ENCODE assay signal across 1 cellular context in genomic region chr3:33114622-33115023, GRCh38.
TF ChIP-seq lines count a peak whose summit lies in the region.

No MANE protein-coding gene starts in this region.

TF ChIP-seq in K562, 482 proteins besides CTCF, POLR2A, EP300 and RAD21 (continued from another document and continues in another):
- TF ChIP-seq ZBTB43 (CRISPR knock-in tag; IDR thresholded peaks at IDR 0.05) (no peak), NRF1 (conservative IDR thresholded peaks at IDR 0.05 in 1 of 2, IDR thresholded peaks at IDR 0.05 in 1 of 2) (no peak; a peak in 2 of 4 replicates), NR0B1 (IDR thresholded peaks at IDR 0.05; ENCODE audit: partially characterized antibody) (no peak), ZNF589 (CRISPR knock-in tag; IDR thresholded peaks at IDR 0.05; ENCODE audit: low read depth) (0 out of 2 replicates have a peak, but pooled peaks have one; percentile 38), ZNF143 (CRISPR knock-in tag; IDR thresholded peaks at IDR 0.05) (no peak), NFATC3 (IDR thresholded peaks at IDR 0.05) (no peak), CC2D1A (IDR thresholded peaks at IDR 0.05) (no peak), FOSL1 (tag; conservative IDR thresholded peaks at IDR 0.05) (no peak), ARID3A (IDR thresholded peaks at IDR 0.05; ENCODE audit: borderline replicate concordance, low read depth, low read length) (no peak), NR3C1 (CRISPR knock-in tag; IDR thresholded peaks at IDR 0.05) (no peak), ZNF586 (CRISPR knock-in tag; conservative IDR thresholded peaks at IDR 0.05) (no peak), SUPT5H (IDR thresholded peaks at IDR 0.05) (peak; percentile 64), ZNF695 (CRISPR knock-in tag; IDR thresholded peaks at IDR 0.05) (no peak), MIER1 (IDR thresholded peaks at IDR 0.05; ENCODE audit: low read depth) (no peak), WHSC1 (IDR thresholded peaks at IDR 0.05; ENCODE audit: low read length) (no peak), ZNF436 (CRISPR knock-in tag; IDR thresholded peaks at IDR 0.05) (no peak), HDAC2 (IDR thresholded peaks at IDR 0.05) (no peak), ZNF444 (CRISPR knock-in tag; IDR thresholded peaks at IDR 0.05) (no peak), ZBTB11 (CRISPR knock-in tag; IDR thresholded peaks at IDR 0.05) (peak in 1 of 3 experiments; percentile 6; a peak in 1 of 6 replicates), SP1 (CRISPR knock-in tag; IDR thresholded peaks at IDR 0.05) (peak; percentile 70; the same call in 1 of the 2 replicates), LCOR (CRISPR knock-in tag; IDR thresholded peaks at IDR 0.05) (0 out of 2 replicates have a peak, but pooled peaks have one; percentile 41), MBD1 (CRISPR knock-in tag; IDR thresholded peaks at IDR 0.05) (no peak), ZBTB7A (IDR thresholded peaks at IDR 0.05; ENCODE audit: borderline replicate concordance, control insufficient read depth, low read depth, low read length) (0 out of 2 replicates have a peak, but pooled peaks have one; percentile 51), DDX20 (tag; IDR thresholded peaks at IDR 0.05; ENCODE audit: low read depth) (no peak), TCF7 (IDR thresholded peaks at IDR 0.05; ENCODE audit: borderline replicate concordance) (no peak), TFAM (CRISPR knock-in tag; conservative IDR thresholded peaks at IDR 0.05) (no peak), MECOM (CRISPR knock-in tag; IDR thresholded peaks at IDR 0.05) (no peak), MYC (IDR thresholded peaks at IDR 0.05; ENCODE audit: low read depth, low read length) (no peak), MYC (CRISPR knock-in tag; IDR thresholded peaks at IDR 0.05; ENCODE audit: borderline replicate concordance, low read depth) (no peak), EWSR1 (IDR thresholded peaks at IDR 0.05; ENCODE audit: borderline replicate concordance, low read depth, partially characterized antibody) (no peak), SIN3A (IDR thresholded peaks at IDR 0.05; ENCODE audit: borderline replicate concordance in 2 of 2, control insufficient read depth in 1 of 2, low read depth in 2 of 2, low read length in 2 of 2) (0 out of 4 replicates have a peak, but pooled peaks of 1 of the 2 experiments have one; percentile 4), TEAD4 (IDR thresholded peaks at IDR 0.05; ENCODE audit: low read length) (no peak), TEAD4 (CRISPR knock-in tag; IDR thresholded peaks at IDR 0.05; ENCODE audit: borderline replicate concordance) (no peak), HES1 (IDR thresholded peaks at IDR 0.05; ENCODE audit: low read depth) (no peak), POU5F1 (IDR thresholded peaks at IDR 0.05; ENCODE audit: borderline replicate concordance, low read depth, low read length, partially characterized antibody) (no peak), CXXC5 (CRISPR knock-in tag; IDR thresholded peaks at IDR 0.05) (no peak), ESRRB (CRISPR knock-in tag; IDR thresholded peaks at IDR 0.05; ENCODE audit: borderline replicate concordance) (no peak), TAF9B (IDR thresholded peaks at IDR 0.05; ENCODE audit: partially characterized antibody) (no peak), ZFP30 (CRISPR knock-in tag; IDR thresholded peaks at IDR 0.05; ENCODE audit: borderline replicate concordance) (no peak)
- TF ChIP-seq, protein P1, sequence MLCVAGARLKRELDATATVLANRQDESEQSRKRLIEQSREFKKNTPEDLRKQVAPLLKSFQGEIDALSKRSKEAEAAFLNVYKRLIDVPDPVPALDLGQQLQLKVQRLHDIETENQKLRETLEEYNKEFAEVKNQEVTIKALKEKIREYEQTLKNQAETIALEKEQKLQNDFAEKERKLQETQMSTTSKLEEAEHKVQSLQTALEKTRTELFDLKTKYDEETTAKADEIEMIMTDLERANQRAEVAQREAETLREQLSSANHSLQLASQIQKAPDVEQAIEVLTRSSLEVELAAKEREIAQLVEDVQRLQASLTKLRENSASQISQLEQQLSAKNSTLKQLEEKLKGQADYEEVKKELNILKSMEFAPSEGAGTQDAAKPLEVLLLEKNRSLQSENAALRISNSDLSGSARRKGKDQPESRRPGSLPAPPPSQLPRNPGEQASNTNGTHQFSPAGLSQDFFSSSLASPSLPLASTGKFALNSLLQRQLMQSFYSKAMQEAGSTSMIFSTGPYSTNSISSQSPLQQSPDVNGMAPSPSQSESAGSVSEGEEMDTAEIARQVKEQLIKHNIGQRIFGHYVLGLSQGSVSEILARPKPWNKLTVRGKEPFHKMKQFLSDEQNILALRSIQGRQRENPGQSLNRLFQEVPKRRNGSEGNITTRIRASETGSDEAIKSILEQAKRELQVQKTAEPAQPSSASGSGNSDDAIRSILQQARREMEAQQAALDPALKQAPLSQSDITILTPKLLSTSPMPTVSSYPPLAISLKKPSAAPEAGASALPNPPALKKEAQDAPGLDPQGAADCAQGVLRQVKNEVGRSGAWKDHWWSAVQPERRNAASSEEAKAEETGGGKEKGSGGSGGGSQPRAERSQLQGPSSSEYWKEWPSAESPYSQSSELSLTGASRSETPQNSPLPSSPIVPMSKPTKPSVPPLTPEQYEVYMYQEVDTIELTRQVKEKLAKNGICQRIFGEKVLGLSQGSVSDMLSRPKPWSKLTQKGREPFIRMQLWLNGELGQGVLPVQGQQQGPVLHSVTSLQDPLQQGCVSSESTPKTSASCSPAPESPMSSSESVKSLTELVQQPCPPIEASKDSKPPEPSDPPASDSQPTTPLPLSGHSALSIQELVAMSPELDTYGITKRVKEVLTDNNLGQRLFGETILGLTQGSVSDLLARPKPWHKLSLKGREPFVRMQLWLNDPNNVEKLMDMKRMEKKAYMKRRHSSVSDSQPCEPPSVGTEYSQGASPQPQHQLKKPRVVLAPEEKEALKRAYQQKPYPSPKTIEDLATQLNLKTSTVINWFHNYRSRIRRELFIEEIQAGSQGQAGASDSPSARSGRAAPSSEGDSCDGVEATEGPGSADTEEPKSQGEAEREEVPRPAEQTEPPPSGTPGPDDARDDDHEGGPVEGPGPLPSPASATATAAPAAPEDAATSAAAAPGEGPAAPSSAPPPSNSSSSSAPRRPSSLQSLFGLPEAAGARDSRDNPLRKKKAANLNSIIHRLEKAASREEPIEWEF (CRISPR knock-in tag; IDR thresholded peaks at IDR 0.05): no peak
- TF ChIP-seq, protein P2, sequence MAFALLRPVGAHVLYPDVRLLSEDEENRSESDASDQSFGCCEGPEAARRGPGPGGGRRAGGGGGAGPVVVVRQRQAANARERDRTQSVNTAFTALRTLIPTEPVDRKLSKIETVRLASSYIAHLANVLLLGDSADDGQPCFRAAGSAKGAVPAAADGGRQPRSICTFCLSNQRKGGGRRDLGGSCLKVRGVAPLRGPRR (CRISPR knock-in tag; IDR thresholded peaks at IDR 0.05): no peak
- TF ChIP-seq, protein P3, sequence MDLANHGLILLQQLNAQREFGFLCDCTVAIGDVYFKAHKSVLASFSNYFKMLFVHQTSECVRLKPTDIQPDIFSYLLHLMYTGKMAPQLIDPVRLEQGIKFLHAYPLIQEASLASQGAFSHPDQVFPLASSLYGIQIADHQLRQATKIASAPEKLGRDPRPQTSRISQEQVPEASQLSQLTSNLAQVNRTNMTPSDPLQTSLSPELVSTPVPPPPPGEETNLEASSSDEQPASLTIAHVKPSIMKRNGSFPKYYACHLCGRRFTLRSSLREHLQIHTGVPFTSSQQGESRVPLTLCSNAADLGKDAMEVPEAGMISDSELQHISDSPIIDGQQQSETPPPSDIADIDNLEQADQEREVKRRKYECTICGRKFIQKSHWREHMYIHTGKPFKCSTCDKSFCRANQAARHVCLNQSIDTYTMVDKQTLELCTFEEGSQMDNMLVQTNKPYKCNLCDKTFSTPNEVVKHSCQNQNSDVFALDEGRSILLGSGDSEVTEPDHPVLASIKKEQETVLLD (IDR thresholded peaks at IDR 0.05): no peak
- TF ChIP-seq, protein P4, sequence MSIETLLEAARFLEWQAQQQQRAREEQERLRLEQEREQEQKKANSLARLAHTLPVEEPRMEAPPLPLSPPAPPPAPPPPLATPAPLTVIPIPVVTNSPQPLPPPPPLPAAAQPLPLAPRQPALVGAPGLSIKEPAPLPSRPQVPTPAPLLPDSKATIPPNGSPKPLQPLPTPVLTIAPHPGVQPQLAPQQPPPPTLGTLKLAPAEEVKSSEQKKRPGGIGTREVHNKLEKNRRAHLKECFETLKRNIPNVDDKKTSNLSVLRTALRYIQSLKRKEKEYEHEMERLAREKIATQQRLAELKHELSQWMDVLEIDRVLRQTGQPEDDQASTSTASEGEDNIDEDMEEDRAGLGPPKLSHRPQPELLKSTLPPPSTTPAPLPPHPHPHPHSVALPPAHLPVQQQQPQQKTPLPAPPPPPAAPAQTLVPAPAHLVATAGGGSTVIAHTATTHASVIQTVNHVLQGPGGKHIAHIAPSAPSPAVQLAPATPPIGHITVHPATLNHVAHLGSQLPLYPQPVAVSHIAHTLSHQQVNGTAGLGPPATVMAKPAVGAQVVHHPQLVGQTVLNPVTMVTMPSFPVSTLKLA (conservative IDR thresholded peaks at IDR 0.05): no peak
